In the genomic region with DNA sequence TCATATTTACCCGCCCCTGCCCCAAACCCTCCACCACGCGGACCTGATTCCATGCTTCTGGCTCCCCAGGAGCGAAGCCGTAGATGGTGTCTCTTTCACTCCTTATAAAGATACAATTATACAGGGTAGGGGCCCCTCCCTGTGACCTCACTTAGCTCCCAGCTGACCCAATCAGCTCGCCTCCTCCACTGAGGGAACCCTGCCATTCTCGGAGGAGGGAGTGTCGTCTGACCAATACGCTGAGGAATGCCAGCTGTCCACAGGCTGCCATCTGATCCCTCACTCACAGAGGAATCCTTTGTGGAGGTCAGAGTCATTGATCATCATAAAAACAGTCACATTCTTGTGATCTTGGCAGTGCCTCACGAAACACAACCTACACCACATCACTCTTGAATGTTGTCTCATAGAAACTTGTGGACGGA, we compare ENCODE assay signal across 11 cellular contexts.
A peak's percentile ranks its signal among the peaks of the same experiment; 100 is the strongest.
DNase-seq lines count a peak whose midpoint lies in the region; ATAC-seq and TF ChIP-seq lines count a peak whose summit lies in the region.
"Had no signal": no experiment of that assay in that cellular context is flagged by ENCODE, and none has a peak within 500 bp of the region (broad histone marks: within the 10 kb centered on the region; RNA-seq: fewer than 3 reads in every experiment).

No MANE protein-coding gene starts in this region.

- H3K36me3 ChIP-seq in right atrium auricular region, result no peaks in the 10 kb centered on the region
- no peaks in the 10 kb centered on the region for H3K36me3 ChIP-seq in lower lobe of right lung
- no peaks in the 10 kb centered on the region for H3K36me3 ChIP-seq in vagina
- no peaks in the 10 kb centered on the region for H3K36me3 ChIP-seq in thyroid gland
- H3K36me3 ChIP-seq: cardiac muscle cell had no signal

- H3K36me3 Mint-ChIP-seq in activated T-cell treated with anti-CD3 and anti-CD28 coated beads, Interleukin-2, amount 50 U/mL, for 4 hours (ENCODE audit: insufficient read depth), result no peaks in the 10 kb centered on the region

- TF ChIP-seq CTCF in right atrium auricular region (IDR thresholded peaks at IDR 0.05) (no peak), lower lobe of right lung (IDR thresholded peaks at IDR 0.05) (no peak), vagina (IDR thresholded peaks at IDR 0.05) (no peak), thyroid gland (IDR thresholded peaks at IDR 0.05) (no peak)

- TF ChIP-seq POLR2A in vagina (IDR thresholded peaks at IDR 0.05), result no peak
- no peak for TF ChIP-seq POLR2A in thyroid gland (IDR thresholded peaks at IDR 0.05)

- H3K9me3 ChIP-seq in right atrium auricular region, result no peaks in the 10 kb centered on the region
- no peaks in the 10 kb centered on the region for H3K9me3 ChIP-seq in lower lobe of right lung
- H3K9me3 ChIP-seq in vagina, result no peaks in the 10 kb centered on the region
- H3K9me3 ChIP-seq in thyroid gland, result no peaks in the 10 kb centered on the region

- ATAC-seq in Right ventricle myocardium inferior (peak; percentile 52), lower lobe of right lung (peak; percentile 12 to 33)
- ATAC-seq in activated T-cell treated with anti-CD3 and anti-CD28 coated beads, Interleukin-2, amount 50 U/mL, for 4 hours, result no peak

- H3K4me1 ChIP-seq in right atrium auricular region, result no peaks in the 10 kb centered on the region
- no peaks in the 10 kb centered on the region for H3K4me1 ChIP-seq in lower lobe of right lung
- peaks cover 5% of the 10 kb centered on the region for H3K4me1 ChIP-seq in vagina
- H3K4me1 ChIP-seq in thyroid gland, result no peaks in the 10 kb centered on the region

- no peak overlapping the region for H3K4me3 ChIP-seq in right atrium auricular region
- no peak overlapping the region for H3K4me3 ChIP-seq in lower lobe of right lung
- no peak overlapping the region for H3K4me3 ChIP-seq in vagina
- H3K4me3 ChIP-seq in thyroid gland (replicated peaks in 1 of 3), result no peak overlapping the region
- H3K4me3 ChIP-seq: cardiac muscle cell had no signal

- peaks cover 7% of the 10 kb centered on the region for H3K27me3 Mint-ChIP-seq in activated T-cell treated with anti-CD3 and anti-CD28 coated beads, Interleukin-2, amount 50 U/mL, for 4 hours (ENCODE audit: low read depth)

- WGBS in thyroid gland, 2 donors, result 92 to 94% methylated on average over 11 of the region's 11 CpGs

- H3K4me1 Mint-ChIP-seq in activated T-cell treated with anti-CD3 and anti-CD28 coated beads, Interleukin-2, amount 50 U/mL, for 4 hours (ENCODE audit: low read depth), result peaks cover 2% of the 10 kb centered on the region

- H3K27me3 ChIP-seq in right atrium auricular region (no peaks in the 10 kb centered on the region), lower lobe of right lung (ENCODE audit: low read depth) (peaks cover 5% of the 10 kb centered on the region), vagina (no peaks in the 10 kb centered on the region), thyroid gland (no peaks in the 10 kb centered on the region)
- H3K27me3 ChIP-seq: cardiac muscle cell had no signal

- intact Hi-C loops in Right ventricle myocardium inferior (cut with DNase I) (no loop called here), lower lobe of right lung (cut with DNase I) (no loop called here), vagina (cut with DNase I) (no loop called here), thyroid gland (cut with DNase I) (no loop called here)

- H3K27ac ChIP-seq in right atrium auricular region, result no peak overlapping the region
- H3K27ac ChIP-seq in caudate nucleus (ENCODE audit: low read depth, low read length), result no peak overlapping the region
- H3K27ac ChIP-seq in lower lobe of right lung, result no peak overlapping the region
- peak overlapping the region; percentile 48 for H3K27ac ChIP-seq in vagina
- no peak overlapping the region for H3K27ac ChIP-seq in thyroid gland
- H3K27ac ChIP-seq: C4-2B, cardiac muscle cell had no signal

- H3K9me3 Mint-ChIP-seq in activated T-cell treated with anti-CD3 and anti-CD28 coated beads, Interleukin-2, amount 50 U/mL, for 4 hours, result no peaks in the 10 kb centered on the region

- H3K4me3 Mint-ChIP-seq in activated T-cell treated with anti-CD3 and anti-CD28 coated beads, Interleukin-2, amount 50 U/mL, for 4 hours, result no peak overlapping the region

- DNase-seq in Right ventricle myocardium inferior (ENCODE audit: missing footprints), result no peak
- DNase-seq in right atrium auricular region (ENCODE audit: low spot score), result no peak
- peak in 55 of 61 donors; percentile 15 to 87 (median 62) for DNase-seq in caudate nucleus (lab: John Stamatoyannopoulos, UW)
- no peak for DNase-seq in lower lobe of right lung
- DNase-seq in vagina (ENCODE audit: extremely low spot score in 2 of 2), result no peak
- DNase-seq in thyroid gland, result no peak
- no peak for DNase-seq in activated T-cell treated with anti-CD3 and anti-CD28 coated beads, Interleukin-2, amount 50 U/mL, for 4 hours
- no peak for DNase-seq in DMS79 treated with DMSO at 0.1 percent for 48 hours (lab: John Stamatoyannopoulos, UW)
- DNase-seq: SHP77 had no signal

Comparison
In these comparisons a context has a peak if more than half of its experiments do, and no peak if none do; other contexts are left out.
1. ATAC-seq: peak in Right ventricle myocardium inferior (single experiment) and lower lobe of right lung (2 of 2); none in activated T-cell treated with anti-CD3 and anti-CD28 coated beads, Interleukin-2, amount 50 U/mL, for 4 hours (0 of 2).
2. DNase-seq: peak in caudate nucleus (55 of 61); none in Right ventricle myocardium inferior (single experiment), right atrium auricular region (single experiment), lower lobe of right lung (single experiment), vagina (0 of 2), thyroid gland (0 of 2), activated T-cell treated with anti-CD3 and anti-CD28 coated beads, Interleukin-2, amount 50 U/mL, for 4 hours (single experiment) and DMS79 treated with DMSO at 0.1 percent for 48 hours (single experiment).